ENCODE assay signal across 26 cellular contexts in the genomic region with DNA sequence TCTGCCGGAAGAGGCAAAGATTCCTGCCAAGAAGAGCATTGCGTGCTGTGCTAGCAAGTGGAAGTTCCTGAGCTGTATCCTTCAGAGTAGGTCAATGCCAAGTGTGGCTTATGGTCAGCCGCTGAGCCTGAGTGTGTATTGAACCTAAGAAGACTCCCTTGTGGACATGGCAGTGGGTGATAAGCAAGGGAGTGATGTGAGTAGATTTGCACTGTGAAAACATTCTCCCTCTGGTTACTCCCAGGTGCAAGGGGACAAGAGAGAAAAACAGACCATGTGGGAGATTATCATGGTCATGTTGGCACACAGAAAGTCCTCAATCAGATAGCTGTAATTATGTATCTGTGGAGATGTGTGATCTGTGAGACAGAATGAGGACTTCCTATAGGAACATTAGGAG.
"Had no signal": no experiment of that assay in that cellular context is flagged by ENCODE, and none has a peak within 500 bp of the region (broad histone marks: within the 10 kb centered on the region; RNA-seq: fewer than 3 reads in every experiment).

No MANE protein-coding gene starts in this region.

- ATAC-seq: activated CD4-positive, CD25-positive, alpha-beta regulatory T cell treated with anti-CD3 and anti-CD28 coated beads, Interleukin-2, amount 50 U/mL, for 24 hours; activated CD8-positive, alpha-beta T cell treated with anti-CD3 and anti-CD28 coated beads for 36 hours; activated T-cell treated with anti-CD3 and anti-CD28 coated beads, Interleukin-2, amount 50 U/mL, for 4 hours; activated T-helper 17 cell treated with anti-CD3 and anti-CD28 coated beads, Interleukin-2, amount 50 U/mL, for 72 hours; foreskin keratinocyte; gastrocnemius medialis; T-helper 17 cell had no signal

- DNase-seq: activated B cell treated with CpG ODN at 0.5 μM for 24 hours; activated CD4-positive, alpha-beta T cell treated with anti-CD3 and anti-CD28 coated beads for 48 hours; activated CD4-positive, alpha-beta T cell treated with anti-CD3 and anti-CD28 coated beads, Interleukin-2, amount 50 U/mL, for 1 hour; activated CD4-positive, alpha-beta T cell treated with anti-CD3 and anti-CD28 coated beads, Interleukin-2, amount 50 U/mL, for 48 hours; activated CD8-positive, alpha-beta memory T cell treated with anti-CD3 and anti-CD28 coated beads for 24 hours; activated CD8-positive, alpha-beta T cell treated with anti-CD3 and anti-CD28 coated beads for 36 hours; activated effector memory CD4-positive, alpha-beta T cell treated with Interleukin-2 at 50 U/mL for 16 hours; activated gamma-delta T cell treated with Interleukin-2 at 50 U/mL for 16 hours; activated naive CD4-positive, alpha-beta T cell treated with anti-CD3 and anti-CD28 coated beads, Interleukin-2, amount 50 U/mL, for 16 hours; activated naive CD4-positive, alpha-beta T cell treated with Interleukin-2 at 50 U/mL for 16 hours; activated T-cell treated with anti-CD3 and anti-CD28 coated beads, Interleukin-2, amount 50 U/mL, for 4 hours; amniotic stem cell; anterior cingulate cortex; brain microvascular endothelial cell; dorsolateral prefrontal cortex; effector memory CD4-positive, alpha-beta T cell; endodermal cell; foreskin keratinocyte; gastrocnemius medialis; glutamatergic neuron; heart left ventricle; T-helper 17 cell; T1000; WERI-Rb-1 had no signal
